In the genomic region with DNA sequence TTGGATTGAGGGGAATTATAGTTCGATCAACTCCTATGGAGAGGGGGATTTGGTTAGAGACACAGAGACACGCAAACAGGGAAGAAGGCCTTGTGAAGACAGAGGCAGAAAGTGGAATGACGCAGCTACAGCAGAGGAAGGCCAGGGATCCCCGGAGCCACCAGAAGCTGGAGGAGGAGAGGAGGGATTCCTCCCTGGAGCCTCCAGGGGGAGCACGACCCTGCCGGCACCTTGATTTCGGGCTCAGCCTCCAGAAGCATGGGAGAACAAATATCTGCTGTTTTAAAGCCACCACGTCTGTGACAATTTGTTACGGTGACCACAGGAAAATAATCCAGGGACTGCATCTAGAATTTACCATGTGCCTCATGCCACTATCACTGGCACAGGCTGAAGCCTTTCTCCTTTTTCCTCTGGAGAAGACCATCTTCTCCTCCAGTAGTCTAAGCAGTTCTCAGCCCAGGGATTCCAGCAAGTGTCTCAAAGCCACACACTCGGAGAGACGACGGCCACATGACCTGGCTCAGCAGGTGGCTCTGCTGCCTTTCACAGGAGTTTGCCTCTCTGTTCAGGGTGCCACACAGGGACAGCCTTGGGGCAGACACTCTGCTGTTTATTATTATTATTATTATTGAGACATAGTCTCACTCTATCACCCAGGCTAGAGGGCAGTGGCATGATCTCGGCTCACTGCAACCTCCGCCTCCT, we compare ENCODE assay signal across 8 cellular contexts. TPM values are rescaled to one million over a fixed set of nuclear protein-coding genes. Genes with fewer than 3 reads are reported as not detected.
A peak's percentile ranks its signal among the peaks of the same experiment; 100 is the strongest.
DNase-seq lines count a peak whose midpoint lies in the region; ATAC-seq lines count a peak whose summit lies in the region.

No MANE protein-coding gene starts in this region.

- H3K9me3 Mint-ChIP-seq in activated CD8-positive, alpha-beta memory T cell treated with anti-CD3 and anti-CD28 coated beads, Interleukin-2, amount 10 ng/mL, durations not matched to agents 7 days and 5 days (ENCODE audit: low read depth): no peaks in the 10 kb centered on the region
- no peaks in the 10 kb centered on the region for H3K9me3 Mint-ChIP-seq in activated naive CD4-positive, alpha-beta T cell treated with anti-CD3 and anti-CD28 coated beads for 36 hours

- H3K4me3 Mint-ChIP-seq in activated CD8-positive, alpha-beta memory T cell treated with anti-CD3 and anti-CD28 coated beads, Interleukin-2, amount 10 ng/mL, durations not matched to agents 7 days and 5 days: no peak overlapping the region
- no peak overlapping the region for H3K4me3 Mint-ChIP-seq in activated naive CD4-positive, alpha-beta T cell treated with anti-CD3 and anti-CD28 coated beads for 36 hours

- H3K36me3 Mint-ChIP-seq in activated CD8-positive, alpha-beta memory T cell treated with anti-CD3 and anti-CD28 coated beads, Interleukin-2, amount 10 ng/mL, durations not matched to agents 7 days and 5 days: no peaks in the 10 kb centered on the region
- no peaks in the 10 kb centered on the region for H3K36me3 Mint-ChIP-seq in activated naive CD4-positive, alpha-beta T cell treated with anti-CD3 and anti-CD28 coated beads for 36 hours (ENCODE audit: low read depth)

- peak; percentile 61 for DNase-seq in activated CD8-positive, alpha-beta memory T cell treated with anti-CD3 and anti-CD28 coated beads for 24 hours
- DNase-seq in activated CD8-positive, alpha-beta memory T cell treated with anti-CD3 and anti-CD28 coated beads, Interleukin-2, amount 10 ng/mL, durations not matched to agents 7 days and 5 days: no peak
- DNase-seq in NCI-H1092 treated with DMSO at 0.1 percent for 48 hours (lab: John Stamatoyannopoulos, UW): peak; percentile 6
- DNase-seq in activated naive CD4-positive, alpha-beta T cell treated with anti-CD3 and anti-CD28 coated beads for 36 hours: peak; percentile 61
- peak; percentile 58 for DNase-seq in Right ventricle myocardium superior
- peak; percentile 69 for DNase-seq in retina
- no peak for DNase-seq in NK-92 treated with Interleukin-12 subunit alpha and Interleukin-12 subunit beta, amount 100 ng/mL, for 24 hours (lab: John Stamatoyannopoulos, UW)

- intact Hi-C loops in activated naive CD4-positive, alpha-beta T cell treated with anti-CD3 and anti-CD28 coated beads for 36 hours (cut with micrococcal nuclease): loop anchor here (1.0 to 5.0 kb wide), 2 partner anchors 40 to 101 kb away; a partner anchor contains a TSS
- intact Hi-C loops in Right ventricle myocardium superior (cut with DNase I): loop anchor here (2.0 kb wide), 1 partner anchor 99 kb away; no protein-coding TSS in a partner anchor

- H3K27ac Mint-ChIP-seq in activated CD8-positive, alpha-beta memory T cell treated with anti-CD3 and anti-CD28 coated beads, Interleukin-2, amount 10 ng/mL, durations not matched to agents 7 days and 5 days: no peak overlapping the region
- no peak overlapping the region for H3K27ac Mint-ChIP-seq in activated naive CD4-positive, alpha-beta T cell treated with anti-CD3 and anti-CD28 coated beads for 36 hours

- no peak for ATAC-seq in activated CD8-positive, alpha-beta memory T cell treated with anti-CD3 and anti-CD28 coated beads, Interleukin-2, amount 10 ng/mL, durations not matched to agents 7 days and 5 days
- ATAC-seq in Right ventricle myocardium superior (ENCODE audit: poor library complexity) (peak; percentile 71), GM18519 (IDR thresholded peaks at IDR 0.05; ENCODE audit: low FRiP score, unreplicated experiment) (no peak)

- H3K27me3 Mint-ChIP-seq in activated CD8-positive, alpha-beta memory T cell treated with anti-CD3 and anti-CD28 coated beads, Interleukin-2, amount 10 ng/mL, durations not matched to agents 7 days and 5 days: peaks cover 12% of the 10 kb centered on the region
- no peaks in the 10 kb centered on the region for H3K27me3 Mint-ChIP-seq in activated naive CD4-positive, alpha-beta T cell treated with anti-CD3 and anti-CD28 coated beads for 36 hours (ENCODE audit: low read depth)

- CTCF ChIA-PET in activated CD8-positive, alpha-beta memory T cell treated with anti-CD3 and anti-CD28 coated beads, Interleukin-2, amount 10 ng/mL, durations not matched to agents 7 days and 5 days (lab: Charles Lee): interaction anchor here (0.7 to 6.7 kb wide), 5 partner anchors 12 to 100 kb away, joined by 3 to 43 read pairs (median 4); no protein-coding TSS in a partner anchor
- CTCF ChIA-PET in activated naive CD4-positive, alpha-beta T cell treated with anti-CD3 and anti-CD28 coated beads for 36 hours (lab: Charles Lee): interaction anchor here (0.6 to 4.4 kb wide), 8 partner anchors 11 to 497 kb away, joined by 3 to 17 read pairs (median 3); no protein-coding TSS in a partner anchor

- peaks cover 12% of the 10 kb centered on the region for H3K4me1 Mint-ChIP-seq in activated CD8-positive, alpha-beta memory T cell treated with anti-CD3 and anti-CD28 coated beads, Interleukin-2, amount 10 ng/mL, durations not matched to agents 7 days and 5 days
- no peaks in the 10 kb centered on the region for H3K4me1 Mint-ChIP-seq in activated naive CD4-positive, alpha-beta T cell treated with anti-CD3 and anti-CD28 coated beads for 36 hours (ENCODE audit: low read depth)

RNA-seq across cellular contexts. Expression of a gene that starts 39.9 kb away (rescaled TPM):
- total RNA-seq in activated CD8-positive, alpha-beta memory T cell treated with anti-CD3 and anti-CD28 coated beads, Interleukin-2, amount 10 ng/mL, durations not matched to agents 7 days and 5 days: 10 to 100 TPM; 27.4 to 28.6 TPM
- total RNA-seq in activated naive CD4-positive, alpha-beta T cell treated with anti-CD3 and anti-CD28 coated beads for 36 hours: 10 to 100 TPM; 31.2 to 34.1 TPM
- 4.1 TPM for total RNA-seq in Right ventricle myocardium superior

RNA-seq across cellular contexts. Expression of a gene that starts 56.8 kb away (rescaled TPM):
- 10 to 100 TPM; 43.6 to 44.1 TPM for total RNA-seq in activated CD8-positive, alpha-beta memory T cell treated with anti-CD3 and anti-CD28 coated beads, Interleukin-2, amount 10 ng/mL, durations not matched to agents 7 days and 5 days
- 10 to 100 TPM; 21.6 to 24.3 TPM for total RNA-seq in activated naive CD4-positive, alpha-beta T cell treated with anti-CD3 and anti-CD28 coated beads for 36 hours
- total RNA-seq in Right ventricle myocardium superior: 59.9 TPM

Comparison
In these comparisons a context has a peak if more than half of its experiments do, and no peak if none do; other contexts are left out.
1. DNase-seq: peak in activated CD8-positive, alpha-beta memory T cell treated with anti-CD3 and anti-CD28 coated beads for 24 hours (single experiment), NCI-H1092 treated with DMSO at 0.1 percent for 48 hours (single experiment), activated naive CD4-positive, alpha-beta T cell treated with anti-CD3 and anti-CD28 coated beads for 36 hours (single experiment), Right ventricle myocardium superior (single experiment) and retina (single experiment); none in activated CD8-positive, alpha-beta memory T cell treated with anti-CD3 and anti-CD28 coated beads, Interleukin-2, amount 10 ng/mL, durations not matched to agents 7 days and 5 days (single experiment) and NK-92 treated with Interleukin-12 subunit alpha and Interleukin-12 subunit beta, amount 100 ng/mL, for 24 hours (single experiment).